10 cellular contexts compared by ENCODE assay signal in genomic region chr2:64990823-64991222, GRCh38. TPM values are rescaled to one million over a fixed set of nuclear protein-coding genes. Genes with fewer than 3 reads are reported as not detected.
DNase-seq lines count a peak whose midpoint lies in the region; ATAC-seq, FAIRE-seq and TF ChIP-seq lines count a peak whose summit lies in the region.
"Had no signal": no experiment of that assay in that cellular context is flagged by ENCODE, and none has a peak within 500 bp of the region (broad histone marks: within the 10 kb centered on the region; RNA-seq: fewer than 3 reads in every experiment).

No MANE protein-coding gene starts in this region.

- H3K36me3 Mint-ChIP-seq in CD4-positive, CD25-positive, alpha-beta regulatory T cell, result peaks cover 13% of the 10 kb centered on the region
- peaks cover 1% of the 10 kb centered on the region for H3K36me3 Mint-ChIP-seq in IgD-negative memory B cell

- no peak overlapping the region for H3K27ac ChIP-seq in CD4-positive, CD25-positive, alpha-beta regulatory T cell (ENCODE audit: insufficient read depth, low read length, poor library complexity, severe bottlenecking)
- H3K27ac ChIP-seq: brain microvascular endothelial cell had no signal

- no peak for TF ChIP-seq CTCF in bronchial epithelial cell (IDR thresholded peaks at IDR 0.05; ENCODE audit: insufficient read depth, low read length, severe bottlenecking)

- FAIRE-seq in bronchial epithelial cell (lab: Jason Lieb, UNC) (no peak), H54 (lab: Jason Lieb, UNC) (no peak), GM19239 (lab: Jason Lieb, UNC) (no peak)

- H3K4me1 ChIP-seq in CD4-positive, CD25-positive, alpha-beta regulatory T cell (ENCODE audit: control insufficient read depth, insufficient read depth, low read length, poor library complexity, severe bottlenecking), result peaks cover 44% of the 10 kb centered on the region
- H3K4me1 ChIP-seq in neuron (ENCODE audit: insufficient read depth, low read length), result peaks cover 27% of the 10 kb centered on the region

- peaks cover 34 to 71% (median 47%) of the 10 kb centered on the region in 4 donors for H3K4me1 Mint-ChIP-seq in CD4-positive, CD25-positive, alpha-beta regulatory T cell
- peaks cover 25 to 36% (median 28%) of the 10 kb centered on the region in 3 donors for H3K4me1 Mint-ChIP-seq in IgD-negative memory B cell

- no peaks in the 10 kb centered on the region for H3K27me3 Mint-ChIP-seq in CD4-positive, CD25-positive, alpha-beta regulatory T cell
- no peaks in the 10 kb centered on the region for H3K27me3 Mint-ChIP-seq in IgD-negative memory B cell

- H3K27ac Mint-ChIP-seq in CD4-positive, CD25-positive, alpha-beta regulatory T cell, result peak overlapping the region in 2 of 3 donors; percentile 74 to 88
- H3K27ac Mint-ChIP-seq in IgD-negative memory B cell, result peak overlapping the region; percentile 14 to 74 (median 28)

- H3K9me3 Mint-ChIP-seq in CD4-positive, CD25-positive, alpha-beta regulatory T cell, result peaks cover 0 to 2% (median 0%) of the 10 kb centered on the region in 7 donors
- no peaks in the 10 kb centered on the region for H3K9me3 Mint-ChIP-seq in IgD-negative memory B cell

- H3K4me3 ChIP-seq in CD4-positive, CD25-positive, alpha-beta regulatory T cell (ENCODE audit: low read depth, low read length), result peak overlapping the region; percentile 65
- peak overlapping the region; percentile 74 for H3K4me3 ChIP-seq in bronchial epithelial cell (ENCODE audit: low read depth, low read length)
- H3K4me3 ChIP-seq in neuron (ENCODE audit: low read length), result peak overlapping the region; percentile 60

- ATAC-seq in CD4-positive, CD25-positive, alpha-beta regulatory T cell (ENCODE audit: low read depth in 2 of 2), result no peak

- H3K27me3 ChIP-seq in CD4-positive, CD25-positive, alpha-beta regulatory T cell (ENCODE audit: control insufficient read depth, insufficient read depth, low read length), result no peaks in the 10 kb centered on the region
- H3K27me3 ChIP-seq in bronchial epithelial cell (ENCODE audit: control insufficient read depth, insufficient read depth, low read length) (peaks cover 6% of the 10 kb centered on the region), neuron (ENCODE audit: insufficient read depth, low read length) (no peaks in the 10 kb centered on the region)
- H3K27me3 ChIP-seq: brain microvascular endothelial cell had no signal

- DNase-seq in CD4-positive, CD25-positive, alpha-beta regulatory T cell, result no peak
- DNase-seq in bronchial epithelial cell (ENCODE audit: low read depth) (no peak), NCI-H524 (lab: John Stamatoyannopoulos, UW) (no peak), H54 (ENCODE audit: insufficient read length, low spot score) (no peak), GM19239 (ENCODE audit: insufficient read length, low spot score) (no peak)
- DNase-seq in stimulated activated CD4-positive, alpha-beta T cell treated with anti-CD3 and anti-CD28 coated beads, Interleukin-2, amount 100 ng/mL, for 48 hours, result no peak
- DNase-seq: brain microvascular endothelial cell, islet precursor cell had no signal

- TF ChIP-seq POLR2A in H54 (IDR thresholded peaks at IDR 0.05; ENCODE audit: low read depth, low read length), result no peak

- H3K36me3 ChIP-seq in CD4-positive, CD25-positive, alpha-beta regulatory T cell (ENCODE audit: control insufficient read depth, insufficient read depth, low read length), result no peaks in the 10 kb centered on the region
- H3K36me3 ChIP-seq in bronchial epithelial cell (ENCODE audit: control insufficient read depth, insufficient read depth, low read length), result no peaks in the 10 kb centered on the region
- no peaks in the 10 kb centered on the region for H3K36me3 ChIP-seq in neuron (ENCODE audit: insufficient read depth, low read length)
- H3K36me3 ChIP-seq: brain microvascular endothelial cell had no signal

- H3K9me3 ChIP-seq in CD4-positive, CD25-positive, alpha-beta regulatory T cell (ENCODE audit: control insufficient read depth in 2 of 2, low read length in 2 of 2), result no peaks in the 10 kb centered on the region
- no peaks in the 10 kb centered on the region for H3K9me3 ChIP-seq in neuron (ENCODE audit: low read length)

- H2AFZ ChIP-seq in neuron (ENCODE audit: low read depth, low read length), result no peak overlapping the region

- H3K4me3 Mint-ChIP-seq in CD4-positive, CD25-positive, alpha-beta regulatory T cell, result peak overlapping the region; percentile 91 to 94 (median 92)
- H3K4me3 Mint-ChIP-seq in IgD-negative memory B cell, result peak overlapping the region; percentile 80 to 89 (median 86)

RNA-seq across cellular contexts. Expression of gene SLC1A4, which starts 1.6 kb away (rescaled TPM):
- 22.1 TPM for total RNA-seq in CD4-positive, CD25-positive, alpha-beta regulatory T cell
- polyA plus RNA-seq in CD4-positive, CD25-positive, alpha-beta regulatory T cell, result 10 to 100 TPM in 3 of 4 donors, 1 to 10 TPM in 1; 8.1 to 18.4 (median 12.6) TPM
- 3.6 TPM for polyA plus RNA-seq in IgD-negative memory B cell
- total RNA-seq in bronchial epithelial cell, result 22.1 and 26.3 TPM in 2 replicates
